9 cellular contexts compared by ENCODE assay signal in genomic region chr14:23306412-23307145, GRCh38. TPM values are rescaled to one million over a fixed set of nuclear protein-coding genes. Genes with fewer than 3 reads are reported as not detected.
A peak's percentile ranks its signal among the peaks of the same experiment; 100 is the strongest.
DNase-seq lines count a peak whose midpoint lies in the region; ATAC-seq and TF ChIP-seq lines count a peak whose summit lies in the region.
"Had no signal": no experiment of that assay in that cellular context is flagged by ENCODE, and none has a peak within 500 bp of the region (broad histone marks: within the 10 kb centered on the region; RNA-seq: fewer than 3 reads in every experiment).

A gene with protein sequence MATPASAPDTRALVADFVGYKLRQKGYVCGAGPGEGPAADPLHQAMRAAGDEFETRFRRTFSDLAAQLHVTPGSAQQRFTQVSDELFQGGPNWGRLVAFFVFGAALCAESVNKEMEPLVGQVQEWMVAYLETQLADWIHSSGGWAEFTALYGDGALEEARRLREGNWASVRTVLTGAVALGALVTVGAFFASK (plus strand): TSS chr14:23306833. CDS start chr14:23307768, 935 bp downstream.

- peak; percentile 71 for DNase-seq in NK-92 treated with Interleukin-12 subunit alpha and Interleukin-12 subunit beta, amount 100 ng/mL, for 24 hours (lab: John Stamatoyannopoulos, UW)
- no peak for DNase-seq in NK-92 (lab: John Stamatoyannopoulos, UW; ENCODE audit: unreplicated experiment)
- peak; percentile 68 for DNase-seq in NOMO-1 treated with dmso at 0.1 percent for 144 hours (lab: John Stamatoyannopoulos, UW; ENCODE audit: unreplicated experiment)
- peak; percentile 92 to 95 for DNase-seq in breast epithelium (ENCODE audit: low spot score in 2 of 2)
- peak; percentile 97 for DNase-seq in sigmoid colon
- no peak for DNase-seq in naive thymus-derived CD8-positive, alpha-beta T cell

- peaks cover 8 to 22% (median 11%) of the 10 kb centered on the region in 4 donors for H3K4me1 Mint-ChIP-seq in naive thymus-derived CD8-positive, alpha-beta T cell

- H3K9me3 Mint-ChIP-seq in naive thymus-derived CD8-positive, alpha-beta T cell, result no peaks in the 10 kb centered on the region
- H3K9me3 Mint-ChIP-seq: CD8-positive, alpha-beta T cell had no signal

- H3K27ac ChIP-seq in HUES48 (ENCODE audit: low read depth, low read length), result peak within 1 kb of the TSS; percentile 86
- H3K27ac ChIP-seq in breast epithelium, result peak within 1 kb of the TSS; percentile 93 to 94
- H3K27ac ChIP-seq in sigmoid colon, result peak within 1 kb of the TSS; percentile 86 to 90 (median 88)

- intact Hi-C loops in breast epithelium (cut with DNase I; ENCODE audit: low total_unique reads), result loop anchor here (10.0 kb wide), 1 partner anchor 248 kb away; the partner anchor contains the start of genes THTPA and ZFHX2
- intact Hi-C loops in sigmoid colon (cut with DNase I), result loop anchor here (2.0 to 10.0 kb wide), 4 partner anchors 14 to 838 kb away; partner anchors contain the start of genes ACIN1, C14orf119, EMC9 and PABPN1

- no peaks in the 10 kb centered on the region for H3K9me3 ChIP-seq in HUES48 (ENCODE audit: control insufficient read depth, insufficient read depth, low read length)
- H3K9me3 ChIP-seq in breast epithelium, result no peaks in the 10 kb centered on the region
- no peaks in the 10 kb centered on the region for H3K9me3 ChIP-seq in iPS-18c (ENCODE audit: control insufficient read depth, insufficient read depth, low read length)
- H3K9me3 ChIP-seq in sigmoid colon, result no peaks in the 10 kb centered on the region

- no peaks in the 10 kb centered on the region for H3K36me3 Mint-ChIP-seq in naive thymus-derived CD8-positive, alpha-beta T cell

- TF ChIP-seq CTCF in breast epithelium (IDR thresholded peaks at IDR 0.05) (no peak), sigmoid colon (IDR thresholded peaks at IDR 0.05) (no peak)

- peak within 1 kb of the TSS in 3 of 10 donors; percentile 7 to 51 (median 23) for H3K27ac Mint-ChIP-seq in naive thymus-derived CD8-positive, alpha-beta T cell
- H3K27ac Mint-ChIP-seq: CD8-positive, alpha-beta T cell had no signal

- peaks cover 15% of the 10 kb centered on the region for H3K36me3 ChIP-seq in HUES48 (ENCODE audit: control insufficient read depth, insufficient read depth, low read length)
- no peaks in the 10 kb centered on the region for H3K36me3 ChIP-seq in breast epithelium
- peaks cover 0 to 32% (median 5%) of the 10 kb centered on the region in 4 donors for H3K36me3 ChIP-seq in sigmoid colon

- H3K27me3 ChIP-seq in HUES48 (ENCODE audit: control insufficient read depth, insufficient read depth, low read length) (peaks cover 15% of the 10 kb centered on the region), breast epithelium (no peaks in the 10 kb centered on the region), sigmoid colon (no peaks in the 10 kb centered on the region)

- POLR2A ChIA-PET in naive thymus-derived CD8-positive, alpha-beta T cell (lab: Charles Lee), result interaction anchor here (12.5 kb wide), 1 partner anchor 14 kb away, joined by 376 read pairs; the partner anchor contains the start of gene PABPN1

- no peak for TF ChIP-seq EP300 in sigmoid colon (IDR thresholded peaks at IDR 0.05)

- TF ChIP-seq POLR2A in breast epithelium (IDR thresholded peaks at IDR 0.05), result no peak
- TF ChIP-seq POLR2A in sigmoid colon (IDR thresholded peaks at IDR 0.05), result peak in 1 of 2 donors; percentile 77

- peak within 1 kb of the TSS in 2 of 10 donors; percentile 39 to 75 for H3K4me3 Mint-ChIP-seq in naive thymus-derived CD8-positive, alpha-beta T cell
- H3K4me3 Mint-ChIP-seq: CD8-positive, alpha-beta T cell had no signal

- H3K4me1 ChIP-seq in HUES48 (ENCODE audit: control insufficient read depth, insufficient read depth, low read length), result no peaks in the 10 kb centered on the region; the same call in 1 of the 2 replicates
- peaks cover 6 to 38% of the 10 kb centered on the region in 2 donors for H3K4me1 ChIP-seq in breast epithelium
- H3K4me1 ChIP-seq in sigmoid colon, result peaks cover 0 to 54% (median 49%) of the 10 kb centered on the region in 4 donors

- peak within 1 kb of the TSS; percentile 65 for H3K9ac ChIP-seq in HUES48 (ENCODE audit: low read depth, low read length)

- no peak for ATAC-seq in naive thymus-derived CD8-positive, alpha-beta T cell
- ATAC-seq: CD8-positive, alpha-beta T cell had no signal

- H3K4me3 ChIP-seq in HUES48 (ENCODE audit: low read depth, low read length), result peak within 1 kb of the TSS; percentile 73
- peak within 1 kb of the TSS; percentile 68 to 81 (median 75) for H3K4me3 ChIP-seq in breast epithelium
- H3K4me3 ChIP-seq in iPS-18c (ENCODE audit: insufficient read depth, low read depth, low read length), result peak within 1 kb of the TSS; percentile 90
- peak within 1 kb of the TSS; percentile 63 to 86 (median 78) for H3K4me3 ChIP-seq in sigmoid colon

- WGBS in sigmoid colon, 2 donors, result 2 to 5% methylated on average over 24 of the region's 24 CpGs

- H3K27me3 Mint-ChIP-seq in naive thymus-derived CD8-positive, alpha-beta T cell, result peaks cover 6 to 42% (median 34%) of the 10 kb centered on the region in 5 donors

RNA-seq across cellular contexts. Expression of the gene that starts here (rescaled TPM):
- total RNA-seq in breast epithelium (10 to 100 TPM; 28.8 to 55.5 (median 48.2) TPM), sigmoid colon (100 to 1,000 TPM in 2 of 4 donors, 10 to 100 TPM in 2; 75.9 to 118 (median 101) TPM)
- polyA plus RNA-seq in sigmoid colon, result 10 to 100 TPM; 57.0 to 63.3 (median 61.9) TPM
- 1 to 10 TPM; 3.8 to 4.2 TPM for total RNA-seq in naive thymus-derived CD8-positive, alpha-beta T cell
- polyA plus RNA-seq in naive thymus-derived CD8-positive, alpha-beta T cell, result not detected

Comparison
In these comparisons a context has a peak if more than half of its experiments do, and no peak if none do; other contexts are left out.
1. RNA of the gene that starts here (total RNA-seq): 75.9 to 118 TPM in sigmoid colon and 28.8 to 55.5 TPM in breast epithelium; 3.8 to 4.2 TPM in naive thymus-derived CD8-positive, alpha-beta T cell; every median in the first group is over 4 times any median in the second.
2. RNA of the gene that starts here (polyA plus RNA-seq): 57.0 to 63.3 TPM in sigmoid colon; not detected in naive thymus-derived CD8-positive, alpha-beta T cell; every median in the first group is over 10 times any median in the second.
3. DNase-seq: peak in NK-92 treated with Interleukin-12 subunit alpha and Interleukin-12 subunit beta, amount 100 ng/mL, for 24 hours (single experiment), NOMO-1 treated with dmso at 0.1 percent for 144 hours (single experiment), breast epithelium (2 of 2) and sigmoid colon (single experiment); none in NK-92 (single experiment) and naive thymus-derived CD8-positive, alpha-beta T cell (0 of 10).
4. Peak in every context shown above with its lines, with median percentiles within 50 percentile points of each other: H3K27ac ChIP-seq and H3K4me3 ChIP-seq.